Comparison of ENCODE assay signal across 22 cellular contexts in genomic region chr9:133507246-133507965, GRCh38. TPM values are rescaled to one million over a fixed set of nuclear protein-coding genes. Genes with fewer than 3 reads are reported as not detected.
A peak's percentile ranks its signal among the peaks of the same experiment; 100 is the strongest.
DNase-seq lines count a peak whose midpoint lies in the region; ATAC-seq and TF ChIP-seq lines count a peak whose summit lies in the region.
"Had no signal": no experiment of that assay in that cellular context is flagged by ENCODE, and none has a peak within 500 bp of the region (broad histone marks: within the 10 kb centered on the region; RNA-seq: fewer than 3 reads in every experiment).

No MANE protein-coding gene starts in this region.

- peaks cover 0 to 7% (median 1%) of the 10 kb centered on the region in 7 donors for H3K9me3 Mint-ChIP-seq in CD4-positive, CD25-positive, alpha-beta regulatory T cell

- H3K36me3 ChIP-seq in CD4-positive, CD25-positive, alpha-beta regulatory T cell (ENCODE audit: control insufficient read depth, insufficient read depth, low read length): no peaks in the 10 kb centered on the region
- no peaks in the 10 kb centered on the region for H3K36me3 ChIP-seq in mesendoderm (ENCODE audit: control insufficient read depth, insufficient read depth, low read length)
- H3K36me3 ChIP-seq: SJSA1, upper lobe of left lung had no signal

- H3K4me3 Mint-ChIP-seq in CD4-positive, CD25-positive, alpha-beta regulatory T cell: no peak overlapping the region
- H3K4me3 Mint-ChIP-seq: activated naive CD8-positive, alpha-beta T cell treated with anti-CD3 and anti-CD28 coated beads, Interleukin-2, amount 10 ng/mL, durations not matched to agents 7 days and 5 days; CD14-positive monocyte; dendritic cell treated with granulocyte-macrophage colony-stimulating factor and Interleukin-4, amounts not matched to agents 40 ng/mL and 50 ng/mL, for 4 days; stimulated activated naive CD8-positive, alpha-beta T cell treated with anti-CD3 and anti-CD28 coated beads, Interleukin-15, amount 100 ng/mL, for 72 hours had no signal

- no peak overlapping the region for H2BK5ac ChIP-seq in mesendoderm (ENCODE audit: low read length)

- no peak overlapping the region for H3K4me2 ChIP-seq in mesendoderm (ENCODE audit: low read length)
- H3K4me2 ChIP-seq: KMS-11 had no signal

- H2BK120ac ChIP-seq in mesendoderm (ENCODE audit: low read depth, low read length): no peak overlapping the region

- peaks cover 18% of the 10 kb centered on the region for H3K4me1 ChIP-seq in CD4-positive, CD25-positive, alpha-beta regulatory T cell (ENCODE audit: control insufficient read depth, insufficient read depth, low read length, poor library complexity, severe bottlenecking)
- H3K4me1 ChIP-seq in mesendoderm (ENCODE audit: control insufficient read depth, low read depth, low read length): peaks cover 4% of the 10 kb centered on the region

- H3K36me3 Mint-ChIP-seq in CD4-positive, CD25-positive, alpha-beta regulatory T cell: peaks cover 2% of the 10 kb centered on the region
- H3K36me3 Mint-ChIP-seq: CD14-positive monocyte had no signal

- H3K4me3 ChIP-seq in CD4-positive, CD25-positive, alpha-beta regulatory T cell (ENCODE audit: low read depth, low read length): no peak overlapping the region
- H3K4me3 ChIP-seq in mesendoderm (ENCODE audit: low read length): no peak overlapping the region
- H3K4me3 ChIP-seq: SJSA1, upper lobe of left lung had no signal

- no peak overlapping the region for H3K9ac ChIP-seq in mesendoderm (ENCODE audit: low read length)
- H3K9ac ChIP-seq: KMS-11 had no signal

- H3K79me2 ChIP-seq in mesendoderm (ENCODE audit: control insufficient read depth, insufficient read depth, low read length): no peaks in the 10 kb centered on the region

- no CpG with 5 or more reads among the region's 24 CpGs for WGBS in mesendoderm (ENCODE audit: extremely low coverage, insufficient coverage, low lambda C conversion rate)

- H3K27ac ChIP-seq in CD4-positive, CD25-positive, alpha-beta regulatory T cell (ENCODE audit: insufficient read depth, low read length, poor library complexity, severe bottlenecking): no peak overlapping the region
- peak overlapping the region; percentile 52; the same call in 1 of the 2 replicates for H3K27ac ChIP-seq in VCaP
- H3K27ac ChIP-seq in mesendoderm (ENCODE audit: low read depth, low read length): no peak overlapping the region
- H3K27ac ChIP-seq: KMS-11, SJSA1 had no signal

- H3K27me3 Mint-ChIP-seq in CD4-positive, CD25-positive, alpha-beta regulatory T cell: peaks cover under 1% of the 10 kb centered on the region
- H3K27me3 Mint-ChIP-seq: stimulated activated naive CD8-positive, alpha-beta T cell treated with anti-CD3 and anti-CD28 coated beads, Interleukin-15, amount 100 ng/mL, for 72 hours had no signal

- H2BK15ac ChIP-seq in mesendoderm (replicated peaks; ENCODE audit: low read depth): no peak overlapping the region

- H4K5ac ChIP-seq in mesendoderm (ENCODE audit: low read length): no peak overlapping the region

- H3K23ac ChIP-seq in mesendoderm (ENCODE audit: low read length): no peak overlapping the region

- no peak overlapping the region for H3K4ac ChIP-seq in mesendoderm (ENCODE audit: low read depth, low read length)

- H4K8ac ChIP-seq in mesendoderm (ENCODE audit: low read depth, low read length): no peak overlapping the region

- H3K27me3 ChIP-seq in CD4-positive, CD25-positive, alpha-beta regulatory T cell (ENCODE audit: control insufficient read depth, insufficient read depth, low read length): no peaks in the 10 kb centered on the region
- H3K27me3 ChIP-seq in mesendoderm (ENCODE audit: insufficient read depth, low read length, poor library complexity): no peaks in the 10 kb centered on the region
- H3K27me3 ChIP-seq: upper lobe of left lung had no signal

- H3K56ac ChIP-seq in mesendoderm (ENCODE audit: low read length): peak overlapping the region; percentile 44

- no peak for DNase-seq in CD4-positive, CD25-positive, alpha-beta regulatory T cell
- DNase-seq in mesendoderm (no peak), T1000 (lab: John Stamatoyannopoulos, UW) (no peak), SIG-M5 treated with dmso at 0.1 percent for 504 hours (lab: John Stamatoyannopoulos, UW; ENCODE audit: unreplicated experiment) (no peak)
- DNase-seq: activated CD8-positive, alpha-beta memory T cell treated with anti-CD3 and anti-CD28 coated beads for 24 hours; activated naive CD8-positive, alpha-beta T cell treated with anti-CD3 and anti-CD28 coated beads, Interleukin-2, amount 10 ng/mL, durations not matched to agents 7 days and 5 days; DMS79; foreskin melanocyte; NCI-H1048; NCI-H526; occipital lobe; stimulated activated naive CD8-positive, alpha-beta T cell treated with anti-CD3 and anti-CD28 coated beads, Interleukin-15, amount 100 ng/mL, for 72 hours had no signal

- H2AK5ac ChIP-seq in mesendoderm (ENCODE audit: low read length): no peak overlapping the region

- ATAC-seq in CD4-positive, CD25-positive, alpha-beta regulatory T cell (ENCODE audit: low read depth in 2 of 2): no peak
- ATAC-seq in GM18873 (IDR thresholded peaks at IDR 0.05; ENCODE audit: low FRiP score, unreplicated experiment): no peak
- ATAC-seq: stimulated activated naive CD8-positive, alpha-beta T cell treated with anti-CD3 and anti-CD28 coated beads, Interleukin-15, amount 100 ng/mL, for 72 hours had no signal

- no peak overlapping the region for H3K18ac ChIP-seq in mesendoderm (ENCODE audit: low read length)

- H3K4me1 Mint-ChIP-seq in CD4-positive, CD25-positive, alpha-beta regulatory T cell: peaks cover 0 to 31% (median 8%) of the 10 kb centered on the region in 4 donors

- H3K79me1 ChIP-seq in mesendoderm (ENCODE audit: low read length): no peaks in the 10 kb centered on the region

- no peak for TF ChIP-seq CTCF in VCaP (conservative IDR thresholded peaks at IDR 0.05)

- peaks cover 2 to 3% of the 10 kb centered on the region in 2 experiments for H3K9me3 ChIP-seq in CD4-positive, CD25-positive, alpha-beta regulatory T cell (ENCODE audit: control insufficient read depth in 2 of 2, low read length in 2 of 2)

- H3K27ac Mint-ChIP-seq in CD4-positive, CD25-positive, alpha-beta regulatory T cell: peak overlapping the region; percentile 73 to 97 (median 93)
- H3K27ac Mint-ChIP-seq: CD14-positive monocyte; dendritic cell treated with granulocyte-macrophage colony-stimulating factor and Interleukin-4, amounts not matched to agents 40 ng/mL and 50 ng/mL, for 4 days had no signal

RNA-seq across cellular contexts. Expression of gene MYMK, which starts 17.4 kb away (rescaled TPM):
- not detected for total RNA-seq in CD4-positive, CD25-positive, alpha-beta regulatory T cell
- polyA plus RNA-seq in CD4-positive, CD25-positive, alpha-beta regulatory T cell: not detected
- polyA plus RNA-seq in mesendoderm (2013, experiment 1 of 2): not detected
- 0.08 TPM for polyA plus RNA-seq in mesendoderm (2013, experiment 2 of 2)
- total RNA-seq: activated naive CD8-positive, alpha-beta T cell treated with anti-CD3 and anti-CD28 coated beads, Interleukin-2, amount 10 ng/mL, durations not matched to agents 7 days and 5 days; endothelial cell of umbilical vein; mucosa of gallbladder; occipital lobe; SJSA1; T-helper 2 cell treated with Interferon-gamma antibody and Interleukin-4, amounts not matched to agents 100 ng/mL and 5 ng/mL, for 36 hours; upper lobe of left lung had no signal
- polyA plus RNA-seq: CD14-positive monocyte, endothelial cell of umbilical vein had no signal

RNA-seq across cellular contexts. Expression of gene ADAMTSL2, which starts 27.1 kb away (rescaled TPM):
- not detected for total RNA-seq in CD4-positive, CD25-positive, alpha-beta regulatory T cell
- polyA plus RNA-seq in CD4-positive, CD25-positive, alpha-beta regulatory T cell: not detected
- polyA plus RNA-seq in mesendoderm (2013, experiment 1 of 2): 0.32 TPM
- 0.29 TPM for polyA plus RNA-seq in mesendoderm (2013, experiment 2 of 2)
- total RNA-seq: endothelial cell of umbilical vein; SJSA1; T-helper 2 cell treated with Interferon-gamma antibody and Interleukin-4, amounts not matched to agents 100 ng/mL and 5 ng/mL, for 36 hours had no signal
- polyA plus RNA-seq: CD14-positive monocyte, endothelial cell of umbilical vein had no signal

RNA-seq across cellular contexts. Expression of gene SLC2A6, which starts 28.5 kb away (rescaled TPM):
- total RNA-seq in CD4-positive, CD25-positive, alpha-beta regulatory T cell: 1.8 TPM
- polyA plus RNA-seq in CD4-positive, CD25-positive, alpha-beta regulatory T cell: 1 to 10 TPM in 3 of 4 donors, under 1 TPM in 1; 0.63 to 2.2 (median 1.6) TPM
- 12.9 TPM for polyA plus RNA-seq in mesendoderm (2013, experiment 1 of 2)
- polyA plus RNA-seq in mesendoderm (2013, experiment 2 of 2): 12.7 TPM

RNA-seq across cellular contexts. Expression of gene CACFD1, which starts 47.6 kb away (rescaled TPM):
- total RNA-seq in CD4-positive, CD25-positive, alpha-beta regulatory T cell: 1.8 TPM
- polyA plus RNA-seq in CD4-positive, CD25-positive, alpha-beta regulatory T cell: 1 to 10 TPM; 1.2 to 3.0 (median 1.7) TPM
- 3.4 TPM for polyA plus RNA-seq in mesendoderm (2013, experiment 1 of 2)
- 4.1 TPM for polyA plus RNA-seq in mesendoderm (2013, experiment 2 of 2)
